In the genomic region with DNA sequence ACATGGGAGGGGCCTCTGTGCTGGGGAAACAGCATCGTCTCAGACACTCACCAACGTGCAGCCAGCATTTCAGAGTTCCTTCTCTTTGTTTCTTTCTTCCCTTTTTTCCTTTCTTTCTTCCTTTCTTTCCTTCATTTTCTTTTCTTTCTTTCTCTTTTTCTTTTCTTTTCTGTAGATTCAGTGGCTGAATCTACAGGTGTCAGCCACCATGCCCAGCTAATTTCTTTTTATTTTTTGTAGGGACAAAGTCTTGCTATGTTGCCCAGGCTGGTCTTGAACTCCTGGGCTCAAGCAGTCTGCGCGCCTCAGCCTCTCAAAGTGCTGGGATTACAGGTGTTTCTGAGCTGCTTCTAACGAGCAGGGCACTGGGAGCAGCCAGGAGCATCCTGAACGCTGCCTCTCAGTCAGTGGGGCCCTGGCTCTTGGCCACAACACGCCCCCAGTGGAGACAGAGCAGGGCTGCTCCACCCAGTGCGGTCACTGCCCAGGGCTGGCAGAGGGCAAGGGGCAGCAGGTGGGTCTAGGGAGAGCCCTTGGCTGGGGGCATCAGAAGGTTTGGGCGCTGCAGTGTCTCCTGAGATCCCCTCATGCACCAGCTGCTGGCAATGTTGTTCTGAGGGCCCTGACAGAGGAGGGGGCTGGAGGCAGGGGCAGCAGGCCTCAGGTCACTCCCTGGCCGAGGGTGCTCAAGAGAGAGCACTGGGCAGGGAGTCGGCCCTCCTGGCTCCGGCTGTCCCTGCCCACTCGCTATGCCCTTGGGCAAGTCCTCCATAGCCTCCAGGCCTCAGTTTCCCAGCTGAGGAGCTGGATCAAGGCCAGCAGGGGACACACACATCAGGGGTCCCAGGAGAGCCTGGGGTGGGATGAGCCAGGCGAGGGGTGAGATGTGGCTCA, we compare ENCODE assay signal across 21 cellular contexts. TPM values are rescaled to one million over a fixed set of nuclear protein-coding genes. Genes with fewer than 3 reads are reported as not detected.
DNase-seq lines count a peak whose midpoint lies in the region; ATAC-seq and TF ChIP-seq lines count a peak whose summit lies in the region.
"Had no signal": no experiment of that assay in that cellular context is flagged by ENCODE, and none has a peak within 500 bp of the region (broad histone marks: within the 10 kb centered on the region; RNA-seq: fewer than 3 reads in every experiment).

No MANE protein-coding gene starts in this region.

- H3K4me3 Mint-ChIP-seq in chondrocyte (ENCODE audit: unreplicated experiment) (no peak overlapping the region), memory B cell (no peak overlapping the region)
- H3K4me3 Mint-ChIP-seq: naive thymus-derived CD8-positive, alpha-beta T cell had no signal

- no peaks in the 10 kb centered on the region for H3K9me3 Mint-ChIP-seq in chondrocyte (ENCODE audit: low read depth)
- no peaks in the 10 kb centered on the region for H3K9me3 Mint-ChIP-seq in memory B cell
- H3K9me3 Mint-ChIP-seq: naive thymus-derived CD8-positive, alpha-beta T cell had no signal

- peak overlapping the region; percentile 80 for H3K4me2 ChIP-seq in BLaER1
- no peak overlapping the region for H3K4me2 ChIP-seq in HCT116 (ENCODE audit: low read length)

- H3K4me1 Mint-ChIP-seq in chondrocyte (ENCODE audit: low read depth): peaks cover 11% of the 10 kb centered on the region
- H3K4me1 Mint-ChIP-seq in memory B cell: peaks cover 14% of the 10 kb centered on the region

- H3K27me3 Mint-ChIP-seq in chondrocyte (ENCODE audit: low read depth): no peaks in the 10 kb centered on the region
- H3K27me3 Mint-ChIP-seq in memory B cell: no peaks in the 10 kb centered on the region
- H3K27me3 Mint-ChIP-seq: naive thymus-derived CD8-positive, alpha-beta T cell had no signal

- peak; percentile 59 for ATAC-seq in HCT116
- no peak for ATAC-seq in memory B cell (ENCODE audit: low read depth)
- ATAC-seq in HG03520 (IDR thresholded peaks at IDR 0.05; ENCODE audit: unreplicated experiment): no peak
- ATAC-seq: naive thymus-derived CD8-positive, alpha-beta T cell had no signal

- DNase-seq in HCT116 (ENCODE audit: low read depth, low spot score) (no peak), chondrocyte (ENCODE audit: low spot score) (peak; percentile 77), memory B cell (ENCODE audit: low spot score in 2 of 2) (no peak), germinal center (ENCODE audit: low spot score) (no peak)
- no peak for DNase-seq in effector memory CD4-positive, alpha-beta T cell
- DNase-seq in activated CD4-positive, alpha-beta T cell treated with anti-CD3 and anti-CD28 coated beads, Interleukin-2, amount 50 U/mL, for 4 hours: no peak
- DNase-seq: activated CD4-positive, CD25-positive, alpha-beta regulatory T cell; dermis blood vessel endothelial cell; esophagus squamous epithelium; KG1; mammary epithelial cell; NCI-H2081; NCI-H524; stimulated activated CD4-positive, alpha-beta T cell treated with anti-CD3 and anti-CD28 coated beads, Interleukin-12 subunit alpha, Interleukin-12 subunit beta, amount 100 ng/mL, for 4 hours had no signal

- H3K9me2 ChIP-seq in HCT116 (ENCODE audit: insufficient read depth): no peaks in the 10 kb centered on the region

- no peak overlapping the region for H3K9ac ChIP-seq in BLaER1
- H3K9ac ChIP-seq in HCT116 (ENCODE audit: low read length): no peak overlapping the region

- H3K36me3 ChIP-seq in BLaER1 (no peaks in the 10 kb centered on the region), HCT116 (ENCODE audit: control insufficient read depth in 1 of 2, insufficient read depth in 2 of 2, low read length in 2 of 2) (no peaks in the 10 kb centered on the region)
- no peaks in the 10 kb centered on the region for H3K36me3 ChIP-seq in effector memory CD4-positive, alpha-beta T cell (ENCODE audit: control insufficient read depth, insufficient read depth, low read length)
- H3K36me3 ChIP-seq: esophagus squamous epithelium, SJCRH30 had no signal

- CTCF ChIA-PET in HCT116 (lab: Charles Lee): no interaction called here

- peaks cover 80% of the 10 kb centered on the region for H3K4me1 ChIP-seq in BLaER1
- H3K4me1 ChIP-seq in HCT116 (ENCODE audit: control insufficient read depth in 1 of 2, insufficient read depth in 2 of 2, low read length in 2 of 2): peaks cover 9 to 11% of the 10 kb centered on the region in 2 experiments
- no peaks in the 10 kb centered on the region for H3K4me1 ChIP-seq in effector memory CD4-positive, alpha-beta T cell (ENCODE audit: control insufficient read depth, insufficient read depth, low read length, poor library complexity, severe bottlenecking)

- no peaks in the 10 kb centered on the region for H3K9me3 ChIP-seq in BLaER1
- H3K9me3 ChIP-seq in HCT116 (ENCODE audit: control insufficient read depth in 1 of 2, insufficient read depth in 1 of 2, low read depth in 1 of 2, low read length in 2 of 2): no peaks in the 10 kb centered on the region
- H3K9me3 ChIP-seq in effector memory CD4-positive, alpha-beta T cell (ENCODE audit: control insufficient read depth, low read length): no peaks in the 10 kb centered on the region
- H3K9me3 ChIP-seq: esophagus squamous epithelium, SJCRH30 had no signal

- peak in 1 of 3 experiments; percentile 22; a peak in 2 of 6 replicates for TF ChIP-seq CTCF in HCT116 (IDR thresholded peaks at IDR 0.05 in 2 of 3, conservative IDR thresholded peaks at IDR 0.05 in 1 of 3; ENCODE audit: borderline replicate concordance in 1 of 3, insufficient read depth in 1 of 3, low read depth in 2 of 3, low read length in 2 of 3)
- no peak for TF ChIP-seq CTCF in chondrocyte (IDR thresholded peaks at IDR 0.05)

- H3K4me3 ChIP-seq in BLaER1 (no peak overlapping the region), HCT116 (replicated peaks in 1 of 2; ENCODE audit: low read depth in 1 of 2, low read length in 2 of 2) (no peak overlapping the region)
- H3K4me3 ChIP-seq in effector memory CD4-positive, alpha-beta T cell (ENCODE audit: insufficient read depth, low read depth, low read length, poor library complexity, severe bottlenecking): no peak overlapping the region
- H3K4me3 ChIP-seq: esophagus squamous epithelium, SJCRH30 had no signal

- intact Hi-C loops in HCT116 (cut with micrococcal nuclease): no loop called here

- no TSS peak for BruUV-seq in HCT116 (replicated peaks; lab: Mats Ljungman, UMichigan)

- POLR2A ChIA-PET in HCT116 (lab: Charles Lee): no interaction called here

- no peak for TF ChIP-seq RAD21 in HCT116 (IDR thresholded peaks at IDR 0.05; ENCODE audit: low read depth)

- H3K27ac Mint-ChIP-seq in chondrocyte (ENCODE audit: unreplicated experiment) (no peak overlapping the region), memory B cell (peak overlapping the region; percentile 20)

- TF ChIP-seq POLR2A in HCT116 (IDR thresholded peaks at IDR 0.05; ENCODE audit: borderline replicate concordance, extremely low read depth, insufficient read depth, insufficient read length): no peak

- RAD21 ChIA-PET in HCT116 (lab: Charles Lee; ENCODE audit: low non-redundant PET in 1 of 2, low total read pairs in 2 of 2, uncharacterized antibody in 2 of 2, unreplicated experiment in 2 of 2): no interaction called here

- H3K27ac ChIP-seq in BLaER1 (peak overlapping the region; percentile 87; the same call in 1 of the 2 replicates), HCT116 (ENCODE audit: low read depth, low read length) (no peak overlapping the region)
- no peak overlapping the region for H3K27ac ChIP-seq in effector memory CD4-positive, alpha-beta T cell (ENCODE audit: insufficient read depth, low read length, poor library complexity, severe bottlenecking)
- H3K27ac ChIP-seq: esophagus squamous epithelium, SJCRH30 had no signal

- H2AFZ ChIP-seq in HCT116 (ENCODE audit: low read depth, low read length, poor library complexity, severe bottlenecking): no peak overlapping the region

- H4K20me1 ChIP-seq in BLaER1 (no peaks in the 10 kb centered on the region), HCT116 (ENCODE audit: insufficient read depth) (no peaks in the 10 kb centered on the region)

- H3K79me2 ChIP-seq in HCT116 (ENCODE audit: insufficient read depth, low read length): no peaks in the 10 kb centered on the region

- H3K27me3 ChIP-seq in BLaER1 (no peaks in the 10 kb centered on the region), HCT116 (ENCODE audit: insufficient read depth, low read length) (no peaks in the 10 kb centered on the region)
- H3K27me3 ChIP-seq in effector memory CD4-positive, alpha-beta T cell (replicated peaks; ENCODE audit: control insufficient read depth, insufficient read depth, low read length, poor library complexity, severe bottlenecking): no peaks in the 10 kb centered on the region
- H3K27me3 ChIP-seq: esophagus squamous epithelium, SJCRH30 had no signal

- H3K36me3 Mint-ChIP-seq in chondrocyte (ENCODE audit: low read depth): no peaks in the 10 kb centered on the region
- H3K36me3 Mint-ChIP-seq in memory B cell: no peaks in the 10 kb centered on the region
- H3K36me3 Mint-ChIP-seq: naive thymus-derived CD8-positive, alpha-beta T cell had no signal

TF ChIP-seq in HCT116, 20 proteins besides CTCF, POLR2A, EP300 and RAD21 (continues in another document):
- no peak for TF ChIP-seq SIN3A (IDR thresholded peaks at IDR 0.05; ENCODE audit: low read depth)
- no peak for TF ChIP-seq SRF (IDR thresholded peaks at IDR 0.05; ENCODE audit: low read depth)
- TF ChIP-seq SP1 (IDR thresholded peaks at IDR 0.05; ENCODE audit: low read depth): no peak
- TF ChIP-seq ZFX (IDR thresholded peaks at IDR 0.05): no peak
- no peak for TF ChIP-seq CEBPB (IDR thresholded peaks at IDR 0.05; ENCODE audit: low read depth)
- no peak for TF ChIP-seq TCF7L2 (IDR thresholded peaks at IDR 0.05; ENCODE audit: borderline replicate concordance, extremely low read depth, insufficient read depth, insufficient read length)
- no peak for TF ChIP-seq JUND (IDR thresholded peaks at IDR 0.05)
- no peak for TF ChIP-seq POLR2AphosphoS5 (IDR thresholded peaks at IDR 0.05; ENCODE audit: low read depth, low read length)

RNA-seq across cellular contexts. Expression of a gene that starts 4.7 kb away (rescaled TPM):
- 0.61 TPM for total RNA-seq in HCT116 (2021; ENCODE audit: unreplicated experiment)
- polyA plus RNA-seq in HCT116 (2012): 0.53 and 0.55 TPM in 2 replicates
- 12.2 to 25.6 TPM (median 24.4 TPM) in 3 replicates for total RNA-seq in chondrocyte
- total RNA-seq: dermis blood vessel endothelial cell; naive thymus-derived CD8-positive, alpha-beta T cell; pulmonary artery endothelial cell; T-helper 2 cell treated with Interferon-gamma antibody and Interleukin-4, amounts not matched to agents 100 ng/mL and 5 ng/mL, for 36 hours; temporal lobe had no signal
- polyA plus RNA-seq: naive thymus-derived CD8-positive, alpha-beta T cell had no signal

RNA-seq across cellular contexts. Expression of a gene that starts 25.0 kb away (rescaled TPM):
- total RNA-seq in HCT116 (2021; ENCODE audit: unreplicated experiment): 17.3 TPM
- 20.5 and 25.0 TPM in 2 replicates for polyA plus RNA-seq in HCT116 (2012)
- total RNA-seq in chondrocyte: 1.8 to 10.3 TPM (median 9.4 TPM) in 3 replicates
- total RNA-seq: naive thymus-derived CD8-positive, alpha-beta T cell had no signal
- polyA plus RNA-seq: naive thymus-derived CD8-positive, alpha-beta T cell had no signal

RNA-seq across cellular contexts. Expression of a gene that starts 33.6 kb away (rescaled TPM):
- total RNA-seq in HCT116 (2021; ENCODE audit: unreplicated experiment) (0.22 TPM), chondrocyte (0.07 to 0.17 TPM (median 0.15 TPM) in 3 replicates)
- polyA plus RNA-seq in HCT116 (2012): 0.05 and 0.09 TPM in 2 replicates
- total RNA-seq: dermis blood vessel endothelial cell had no signal
- polyA plus RNA-seq: mammary epithelial cell; naive thymus-derived CD8-positive, alpha-beta T cell had no signal
